In genomic region chr15:96410175-96411055, GRCh38 we compare ENCODE assay signal across 20 cellular contexts.
DNase-seq lines count a peak whose midpoint lies in the region; ATAC-seq and TF ChIP-seq lines count a peak whose summit lies in the region.
"Had no signal": no experiment of that assay in that cellular context is flagged by ENCODE, and none has a peak within 500 bp of the region (broad histone marks: within the 10 kb centered on the region; RNA-seq: fewer than 3 reads in every experiment).

No MANE protein-coding gene starts in this region.

- H3K9me3 Mint-ChIP-seq in activated T-helper 1 cell treated with anti-CD3 and anti-CD28 coated beads, Interleukin-12 subunit alpha, Interleukin-12 subunit beta, Interleukin-2, Interleukin-4 antibody, amounts not matched to agents 30 ng/mL and 10 ng/mL and 1 ng/mL, durations not matched to agents 14 hours and 24 hours and 36 hours: no peaks in the 10 kb centered on the region
- H3K9me3 Mint-ChIP-seq in activated CD4-positive, alpha-beta T cell treated with anti-CD3 and anti-CD28 coated beads for 36 hours (ENCODE audit: low read depth): no peaks in the 10 kb centered on the region
- H3K9me3 Mint-ChIP-seq: activated CD8-positive, alpha-beta T cell treated with anti-CD3 and anti-CD28 coated beads for 36 hours; activated T-cell treated with anti-CD3 and anti-CD28 coated beads, Interleukin-2, amount 50 U/mL, for 24 hours had no signal

- H3K27me3 Mint-ChIP-seq in activated T-helper 1 cell treated with anti-CD3 and anti-CD28 coated beads, Interleukin-12 subunit alpha, Interleukin-12 subunit beta, Interleukin-2, Interleukin-4 antibody, amounts not matched to agents 30 ng/mL and 10 ng/mL and 1 ng/mL, durations not matched to agents 14 hours and 24 hours and 36 hours (ENCODE audit: insufficient read depth): peaks cover 73% of the 10 kb centered on the region
- peaks cover 72% of the 10 kb centered on the region for H3K27me3 Mint-ChIP-seq in activated CD4-positive, alpha-beta T cell treated with anti-CD3 and anti-CD28 coated beads for 36 hours

- ATAC-seq in activated CD4-positive, alpha-beta T cell treated with anti-CD3 and anti-CD28 coated beads for 36 hours: no peak
- ATAC-seq: activated CD8-positive, alpha-beta T cell treated with anti-CD3 and anti-CD28 coated beads for 36 hours; naive thymus-derived CD8-positive, alpha-beta T cell; T-helper 17 cell had no signal

- H3K36me3 ChIP-seq in GM23248 (ENCODE audit: low read depth) (no peaks in the 10 kb centered on the region), hepatocyte (replicated peaks; ENCODE audit: insufficient read depth, low read depth) (no peaks in the 10 kb centered on the region), ascending aorta (no peaks in the 10 kb centered on the region), SJCRH30 (no peaks in the 10 kb centered on the region)
- H3K36me3 ChIP-seq: brain microvascular endothelial cell, WERI-Rb-1 had no signal

- peaks cover 2% of the 10 kb centered on the region for H3K36me3 Mint-ChIP-seq in activated T-helper 1 cell treated with anti-CD3 and anti-CD28 coated beads, Interleukin-12 subunit alpha, Interleukin-12 subunit beta, Interleukin-2, Interleukin-4 antibody, amounts not matched to agents 30 ng/mL and 10 ng/mL and 1 ng/mL, durations not matched to agents 14 hours and 24 hours and 36 hours (ENCODE audit: low read depth)
- H3K36me3 Mint-ChIP-seq in activated CD4-positive, alpha-beta T cell treated with anti-CD3 and anti-CD28 coated beads for 36 hours (ENCODE audit: low read depth): no peaks in the 10 kb centered on the region

- H3K27ac Mint-ChIP-seq in activated T-helper 1 cell treated with anti-CD3 and anti-CD28 coated beads, Interleukin-12 subunit alpha, Interleukin-12 subunit beta, Interleukin-2, Interleukin-4 antibody, amounts not matched to agents 30 ng/mL and 10 ng/mL and 1 ng/mL, durations not matched to agents 14 hours and 24 hours and 36 hours: peak overlapping the region; percentile 43
- no peak overlapping the region for H3K27ac Mint-ChIP-seq in activated CD4-positive, alpha-beta T cell treated with anti-CD3 and anti-CD28 coated beads for 36 hours
- H3K27ac Mint-ChIP-seq: activated CD8-positive, alpha-beta T cell treated with anti-CD3 and anti-CD28 coated beads for 36 hours; activated T-cell treated with anti-CD3 and anti-CD28 coated beads, Interleukin-2, amount 50 U/mL, for 24 hours; naive thymus-derived CD8-positive, alpha-beta T cell; T-helper 17 cell had no signal

- POLR2A ChIA-PET in activated CD4-positive, alpha-beta T cell treated with anti-CD3 and anti-CD28 coated beads for 36 hours (lab: Charles Lee): no interaction called here

- H2AFZ ChIP-seq in GM23248 (no peak overlapping the region), hepatocyte (no peak overlapping the region)

- DNase-seq in GM23248 (peak; percentile 17), hepatocyte (ENCODE audit: low spot score) (no peak), retina (peak; percentile 55), ascending aorta (ENCODE audit: low spot score in 2 of 2) (no peak), SJCRH30 (no peak), NCI-H187 (lab: John Stamatoyannopoulos, UW) (no peak)
- no peak for DNase-seq in activated T-helper 1 cell treated with anti-CD3 and anti-CD28 coated beads, Interleukin-12 subunit alpha, Interleukin-12 subunit beta, Interleukin-2, Interleukin-4 antibody, amounts not matched to agents 30 ng/mL and 10 ng/mL and 1 ng/mL, durations not matched to agents 14 hours and 24 hours and 36 hours (ENCODE audit: low spot score)
- no peak for DNase-seq in activated CD4-positive, alpha-beta T cell treated with anti-CD3 and anti-CD28 coated beads for 36 hours
- DNase-seq: activated CD8-positive, alpha-beta T cell treated with anti-CD3 and anti-CD28 coated beads for 36 hours; activated naive CD4-positive, alpha-beta T cell treated with anti-CD3 and anti-CD28 coated beads, Interleukin-2, amount 50 U/mL, for 16 hours; activated T-cell treated with anti-CD3 and anti-CD28 coated beads, Interleukin-2, amount 50 U/mL, for 24 hours; erythroblast; mammary epithelial cell; naive thymus-derived CD8-positive, alpha-beta T cell; NCI-H187 treated with DMSO at 0.1 percent for 48 hours; NCI-H446 treated with DMSO at 0.1 percent for 48 hours; SHP77; T-helper 17 cell; WERI-Rb-1 had no signal

- H3K9ac ChIP-seq in GM23248: no peak overlapping the region

- in situ Hi-C loops in GM23248 (cut with MboI): no loop called here

- H3K4me2 ChIP-seq in GM23248 (ENCODE audit: unreplicated experiment): no peak overlapping the region
- H3K4me2 ChIP-seq in hepatocyte: peak overlapping the region; percentile 94

- WGBS in GM23248 (ENCODE audit: low coverage in 1 of 2, low lambda C conversion rate in 2 of 2, missing lambda C conversion rate in 2 of 2), 2 experiments: 15 to 19% methylated on average over 16 of the region's 16 CpGs
- 6% methylated on average over 16 of the region's 16 CpGs for WGBS in hepatocyte (ENCODE audit: low lambda C conversion rate, missing lambda C conversion rate)

- no peak for TF ChIP-seq CTCF in hepatocyte (IDR thresholded peaks at IDR 0.05; ENCODE audit: poor library complexity)
- TF ChIP-seq CTCF in ascending aorta (IDR thresholded peaks at IDR 0.05): no peak

- peaks cover 6% of the 10 kb centered on the region for H3K4me1 Mint-ChIP-seq in activated T-helper 1 cell treated with anti-CD3 and anti-CD28 coated beads, Interleukin-12 subunit alpha, Interleukin-12 subunit beta, Interleukin-2, Interleukin-4 antibody, amounts not matched to agents 30 ng/mL and 10 ng/mL and 1 ng/mL, durations not matched to agents 14 hours and 24 hours and 36 hours (ENCODE audit: low read depth)
- peaks cover 3% of the 10 kb centered on the region for H3K4me1 Mint-ChIP-seq in activated CD4-positive, alpha-beta T cell treated with anti-CD3 and anti-CD28 coated beads for 36 hours
- H3K4me1 Mint-ChIP-seq: T-helper 17 cell had no signal

- H3K4me3 ChIP-seq in GM23248 (no peak overlapping the region), hepatocyte (no peak overlapping the region), ascending aorta (peak overlapping the region in 1 of 2 donors; percentile 49), SJCRH30 (no peak overlapping the region)

- H3F3A ChIP-seq in GM23248 (ENCODE audit: insufficient read depth): no peaks in the 10 kb centered on the region

- H4K20me1 ChIP-seq in GM23248 (ENCODE audit: insufficient read depth) (no peaks in the 10 kb centered on the region), hepatocyte (ENCODE audit: insufficient read depth, poor library complexity, severe bottlenecking) (no peaks in the 10 kb centered on the region)

- H3K4me1 ChIP-seq in GM23248 (ENCODE audit: insufficient read depth) (0 out of 2 replicates have a peak, but pooled peaks cover 7% of the 10 kb centered on the region), hepatocyte (ENCODE audit: insufficient read depth) (peaks cover 11% of the 10 kb centered on the region), ascending aorta (peaks cover 8 to 13% of the 10 kb centered on the region in 2 donors), SJCRH30 (0 out of 2 replicates have a peak, but pooled peaks cover 3% of the 10 kb centered on the region)

- CTCF ChIA-PET in activated CD4-positive, alpha-beta T cell treated with anti-CD3 and anti-CD28 coated beads for 36 hours (lab: Charles Lee): interaction anchor here (0.6 kb wide), 1 partner anchor 822 kb away, joined by 3 read pairs; no protein-coding TSS in a partner anchor

- H3K9me2 ChIP-seq in GM23248 (ENCODE audit: insufficient read depth) (no peaks in the 10 kb centered on the region), hepatocyte (replicated peaks; ENCODE audit: insufficient read depth) (no peaks in the 10 kb centered on the region)

- H3K27me3 ChIP-seq in GM23248 (replicated peaks; ENCODE audit: insufficient read depth) (peaks cover 93% of the 10 kb centered on the region), hepatocyte (peaks cover 100% of the 10 kb centered on the region), ascending aorta (peaks cover 29% of the 10 kb centered on the region), SJCRH30 (no peaks in the 10 kb centered on the region)

- no peak overlapping the region for H3K27ac ChIP-seq in GM23248
- no peak overlapping the region for H3K27ac ChIP-seq in hepatocyte
- H3K27ac ChIP-seq in ascending aorta: no peak overlapping the region
- H3K27ac ChIP-seq in SJCRH30: no peak overlapping the region
- H3K27ac ChIP-seq: brain microvascular endothelial cell, WERI-Rb-1 had no signal

- intact Hi-C loops in activated T-helper 1 cell treated with anti-CD3 and anti-CD28 coated beads, Interleukin-12 subunit alpha, Interleukin-12 subunit beta, Interleukin-2, Interleukin-4 antibody, amounts not matched to agents 30 ng/mL and 10 ng/mL and 1 ng/mL, durations not matched to agents 14 hours and 24 hours and 36 hours (cut with micrococcal nuclease): loop anchor here (5.0 kb wide), 1 partner anchor 83 kb away; no protein-coding TSS in a partner anchor
- intact Hi-C loops in ascending aorta (cut with DNase I): no loop called here
- intact Hi-C loops in activated CD4-positive, alpha-beta T cell treated with anti-CD3 and anti-CD28 coated beads for 36 hours (cut with DNase I, micrococcal nuclease): loop anchor here (2.0 to 5.0 kb wide), 3 partner anchors 48 to 72 kb away; no protein-coding TSS in a partner anchor

- H3K9me3 ChIP-seq in GM23248 (ENCODE audit: low read depth) (no peaks in the 10 kb centered on the region), hepatocyte (ENCODE audit: low read depth) (no peaks in the 10 kb centered on the region), ascending aorta (no peaks in the 10 kb centered on the region), SJCRH30 (replicated peaks) (no peaks in the 10 kb centered on the region)

- H3K79me2 ChIP-seq in GM23248 (ENCODE audit: insufficient read depth) (no peaks in the 10 kb centered on the region), hepatocyte (no peaks in the 10 kb centered on the region)

- no peak overlapping the region for H3K4me3 Mint-ChIP-seq in activated T-helper 1 cell treated with anti-CD3 and anti-CD28 coated beads, Interleukin-12 subunit alpha, Interleukin-12 subunit beta, Interleukin-2, Interleukin-4 antibody, amounts not matched to agents 30 ng/mL and 10 ng/mL and 1 ng/mL, durations not matched to agents 14 hours and 24 hours and 36 hours
- H3K4me3 Mint-ChIP-seq in activated CD4-positive, alpha-beta T cell treated with anti-CD3 and anti-CD28 coated beads for 36 hours: no peak overlapping the region
- H3K4me3 Mint-ChIP-seq: activated CD8-positive, alpha-beta T cell treated with anti-CD3 and anti-CD28 coated beads for 36 hours; activated T-cell treated with anti-CD3 and anti-CD28 coated beads, Interleukin-2, amount 50 U/mL, for 24 hours; T-helper 17 cell had no signal

Comparison
In these comparisons a context has a peak if more than half of its experiments do, and no peak if none do; other contexts are left out.
1. DNase-seq: peak in GM23248 (single experiment) and retina (single experiment); none in activated T-helper 1 cell treated with anti-CD3 and anti-CD28 coated beads, Interleukin-12 subunit alpha, Interleukin-12 subunit beta, Interleukin-2, Interleukin-4 antibody, amounts not matched to agents 30 ng/mL and 10 ng/mL and 1 ng/mL, durations not matched to agents 14 hours and 24 hours and 36 hours (single experiment), hepatocyte (single experiment), ascending aorta (0 of 2), SJCRH30 (0 of 2), NCI-H187 (0 of 2) and activated CD4-positive, alpha-beta T cell treated with anti-CD3 and anti-CD28 coated beads for 36 hours (single experiment).